Comparison of ENCODE assay signal across 8 cellular contexts in the genomic region with DNA sequence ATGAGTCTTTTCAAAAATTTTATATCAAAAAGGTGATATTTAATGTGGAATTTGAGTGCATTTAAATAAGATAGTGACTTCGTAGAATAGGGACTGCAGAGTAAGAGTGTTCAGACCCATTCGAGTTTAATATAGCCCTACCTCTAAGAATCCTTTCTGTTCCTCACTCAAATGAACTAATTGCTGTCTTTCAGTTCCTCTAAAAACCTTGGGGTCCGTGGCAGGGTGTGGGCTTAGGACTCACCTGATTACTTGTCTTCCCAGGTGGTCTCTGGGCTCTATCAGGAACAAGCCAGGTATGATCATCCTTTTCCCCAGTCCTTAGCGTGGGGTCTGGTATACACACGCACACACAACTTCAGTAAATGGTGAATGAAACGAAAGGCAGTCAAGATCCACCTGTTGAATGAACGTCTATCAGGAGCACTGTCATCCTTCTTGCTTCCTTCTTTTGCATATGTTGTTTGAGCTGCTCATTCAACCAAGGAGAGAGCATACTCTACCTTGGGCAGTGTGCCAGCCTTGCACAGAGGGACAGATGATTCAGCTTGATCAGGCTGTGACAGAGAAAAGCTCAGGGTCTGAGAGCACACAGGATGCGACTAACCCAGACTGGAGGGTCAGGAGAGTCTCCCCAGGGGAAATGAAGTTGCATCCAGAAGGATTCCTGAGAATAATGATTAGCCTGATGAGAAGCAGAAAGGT. TPM values are rescaled to one million over a fixed set of nuclear protein-coding genes. Genes with fewer than 3 reads are reported as not detected.
DNase-seq lines count a peak whose midpoint lies in the region; ATAC-seq, FAIRE-seq and TF ChIP-seq lines count a peak whose summit lies in the region.

No MANE protein-coding gene starts in this region.

- H3K4me3 Mint-ChIP-seq in T-cell: peak overlapping the region in 2 of 3 donors; percentile 96 to 97

- H3K27ac Mint-ChIP-seq in T-cell: peak overlapping the region; percentile 97 to 99

- no peak for TF ChIP-seq CTCF in GM12878 (IDR thresholded peaks at IDR 0.05 in 2 of 3, conservative IDR thresholded peaks at IDR 0.05 in 1 of 3; ENCODE audit: control insufficient read depth in 2 of 3, extremely low read depth in 1 of 3, insufficient read depth in 1 of 3, low read depth in 3 of 3, low read length in 3 of 3)

- 0 out of 2 replicates have a peak, but pooled peaks have one; percentile 51 for TF ChIP-seq POLR2A in GM12878 (IDR thresholded peaks at IDR 0.05; ENCODE audit: low read depth, low read length)

- H3K9ac ChIP-seq in GM12878 (ENCODE audit: control insufficient read depth, insufficient read depth, low read length): peak overlapping the region; percentile 47

- H3K27ac ChIP-seq in GM12878 (ENCODE audit: control insufficient read depth, insufficient read depth): peak overlapping the region; percentile 72

- BruUV-seq in GM12878 (replicated peaks; lab: Mats Ljungman, UMichigan): no TSS peak

- TF ChIP-seq EP300 in GM12878 (IDR thresholded peaks at IDR 0.05; ENCODE audit: borderline replicate concordance in 1 of 2, control insufficient read depth in 1 of 2, low read depth in 2 of 2, low read length in 2 of 2): peak in 1 of 2 experiments; percentile 52; a peak in 1 of 4 replicates

- H3K4me1 Mint-ChIP-seq in T-cell: peaks cover 22 to 29% (median 28%) of the 10 kb centered on the region in 3 donors

- peak overlapping the region; percentile 99 for H3K4me3 ChIP-seq in GM12878

- peaks cover 5% of the 10 kb centered on the region for H3K36me3 Mint-ChIP-seq in T-cell

- no peaks in the 10 kb centered on the region; a peak in 1 of 4 replicates for H3K36me3 ChIP-seq in GM12878 (ENCODE audit: control insufficient read depth in 2 of 2, insufficient read depth in 2 of 2, low read length in 1 of 2)

- CTCF ChIA-PET in T-cell (lab: Charles Lee): interaction anchor here in 1 of 2 donors (0.9 to 1.1 kb wide), 2 partner anchors 42 to 43 kb away, joined by 3 read pairs; no protein-coding TSS in a partner anchor
- CTCF ChIA-PET in GM12878 (lab: Yijun Ruan, JAX): interaction anchor here (0.7 to 2.3 kb wide), 10 partner anchors 10 to 460 kb away, joined by 3 to 8 read pairs (median 4); no protein-coding TSS in a partner anchor

- SMC1A ChIA-PET in GM12878 (lab: Charles Lee; ENCODE audit: uncharacterized antibody, unreplicated experiment): interaction anchor here (0.6 to 2.7 kb wide), 12 partner anchors 10 to 419 kb away, joined by 3 to 13 read pairs (median 6); no protein-coding TSS in a partner anchor

- H3K9me3 Mint-ChIP-seq in T-cell: no peaks in the 10 kb centered on the region

- ATAC-seq in GM18498 (IDR thresholded peaks at IDR 0.05; ENCODE audit: unreplicated experiment) (peak; percentile 60), HG02763 (IDR thresholded peaks at IDR 0.05; ENCODE audit: unreplicated experiment) (peak; percentile 65), T-cell (replicated peaks in 1 of 4) (peak in 1 of 4 experiments; percentile 13), GM12878 (peak; percentile 79)

- H2AFZ ChIP-seq in GM12878 (ENCODE audit: control insufficient read depth, low read depth, low read length): peak overlapping the region; percentile 83

- in situ Hi-C loops in GM12878 (cut with MboI): no loop called here

- FAIRE-seq in GM12878 (lab: Jason Lieb, UNC): peak; percentile 97

- peak overlapping the region; percentile 96 for H3K4me2 ChIP-seq in GM12878 (ENCODE audit: control insufficient read depth, insufficient read depth)

- H4K20me1 ChIP-seq in GM12878 (ENCODE audit: control insufficient read depth, insufficient read depth): no peaks in the 10 kb centered on the region

- under 1% methylated on average over 8 of the region's 8 CpGs for WGBS in GM12878 (ENCODE audit: insufficient coverage, insufficient replicate concordance, low lambda C conversion rate, missing lambda C conversion rate)

- POLR2A ChIA-PET in T-cell (lab: Charles Lee) (interaction anchor here in 1 of 2 donors (1.2 kb wide), 1 partner anchor 19 kb away, joined by 4 read pairs; no protein-coding TSS in a partner anchor), GM12878 (lab: Charles Lee) (interaction anchor here (1.0 to 1.2 kb wide), 2 partner anchors 10 to 12 kb away, joined by 3 to 5 read pairs; no protein-coding TSS in a partner anchor)

- no peaks in the 10 kb centered on the region for H3K27me3 Mint-ChIP-seq in T-cell

- peaks cover 36% of the 10 kb centered on the region for H3K79me2 ChIP-seq in GM12878 (ENCODE audit: control insufficient read depth, insufficient read depth, low read length)

- RAD21 ChIA-PET in GM12878 (lab: Charles Lee; ENCODE audit: unreplicated experiment): interaction anchor here (0.7 to 2.4 kb wide), 7 partner anchors 12 to 1496 kb away, joined by 3 to 14 read pairs (median 7); partner anchors contain the start of gene CDKN2C

- no peaks in the 10 kb centered on the region for H3K27me3 ChIP-seq in GM12878 (replicated peaks in 1 of 2; ENCODE audit: control insufficient read depth in 2 of 2, insufficient read depth in 2 of 2, low read length in 1 of 2)

- TF ChIP-seq RAD21 in GM12878 (IDR thresholded peaks at IDR 0.05; ENCODE audit: insufficient read depth, low read depth, low read length): no peak

- H3K9me3 ChIP-seq in GM12878 (replicated peaks; ENCODE audit: control insufficient read depth, insufficient read depth, low read length): no peaks in the 10 kb centered on the region

- peaks cover 27% of the 10 kb centered on the region for H3K4me1 ChIP-seq in GM12878 (ENCODE audit: control insufficient read depth, insufficient read depth, low read length)

- intact Hi-C loops in GM12878 (cut with micrococcal nuclease; ENCODE audit: unreplicated experiment): loop anchor here (2.0 to 10.0 kb wide), 2 partner anchors 62 to 280 kb away; partner anchors contain the start of gene EPS15

- DNase-seq in NCI-H1417 treated with DMSO at 0.1 percent for 48 hours (lab: John Stamatoyannopoulos, UW) (peak; percentile 21), T-cell (peak in 29 of 34 experiments; percentile 3 to 56 (median 20)), GM12878 (ENCODE audit: low read depth, low spot score) (peak; percentile 93), kidney glomerular epithelial cell (lab: John Stamatoyannopoulos, UW) (peak; percentile 87), NK-92 (lab: John Stamatoyannopoulos, UW; ENCODE audit: unreplicated experiment) (no peak)
- DNase-seq in stimulated activated CD4-positive, alpha-beta T cell treated with anti-CD3 and anti-CD28 coated beads, Interleukin-2, amount 100 ng/mL, for 24 hours: peak; percentile 50 to 52

TF ChIP-seq in GM12878, 131 proteins besides CTCF, POLR2A, EP300 and RAD21 (continues in another document):
- TF ChIP-seq RELA (IDR thresholded peaks at IDR 0.05; ENCODE audit: borderline replicate concordance, partially characterized antibody): no peak
- no peak for TF ChIP-seq FOXK2 (IDR thresholded peaks at IDR 0.05)
- TF ChIP-seq ZNF24 (IDR thresholded peaks at IDR 0.05): no peak
- TF ChIP-seq TAF1 (IDR thresholded peaks at IDR 0.05; ENCODE audit: borderline replicate concordance, low read depth, low read length): no peak
- TF ChIP-seq MXI1 (IDR thresholded peaks at IDR 0.05; ENCODE audit: low read depth, low read length): no peak
- TF ChIP-seq IKZF2 (IDR thresholded peaks at IDR 0.05): peak; percentile 69 to 71; a peak in 3 of 4 replicates
- TF ChIP-seq, protein P1, sequence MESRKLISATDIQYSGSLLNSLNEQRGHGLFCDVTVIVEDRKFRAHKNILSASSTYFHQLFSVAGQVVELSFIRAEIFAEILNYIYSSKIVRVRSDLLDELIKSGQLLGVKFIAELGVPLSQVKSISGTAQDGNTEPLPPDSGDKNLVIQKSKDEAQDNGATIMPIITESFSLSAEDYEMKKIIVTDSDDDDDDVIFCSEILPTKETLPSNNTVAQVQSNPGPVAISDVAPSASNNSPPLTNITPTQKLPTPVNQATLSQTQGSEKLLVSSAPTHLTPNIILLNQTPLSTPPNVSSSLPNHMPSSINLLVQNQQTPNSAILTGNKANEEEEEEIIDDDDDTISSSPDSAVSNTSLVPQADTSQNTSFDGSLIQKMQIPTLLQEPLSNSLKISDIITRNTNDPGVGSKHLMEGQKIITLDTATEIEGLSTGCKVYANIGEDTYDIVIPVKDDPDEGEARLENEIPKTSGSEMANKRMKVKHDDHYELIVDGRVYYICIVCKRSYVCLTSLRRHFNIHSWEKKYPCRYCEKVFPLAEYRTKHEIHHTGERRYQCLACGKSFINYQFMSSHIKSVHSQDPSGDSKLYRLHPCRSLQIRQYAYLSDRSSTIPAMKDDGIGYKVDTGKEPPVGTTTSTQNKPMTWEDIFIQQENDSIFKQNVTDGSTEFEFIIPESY (IDR thresholded peaks at IDR 0.05): no peak
- no peak for TF ChIP-seq KDM1A (IDR thresholded peaks at IDR 0.05; ENCODE audit: borderline replicate concordance)
- TF ChIP-seq, protein P2, sequence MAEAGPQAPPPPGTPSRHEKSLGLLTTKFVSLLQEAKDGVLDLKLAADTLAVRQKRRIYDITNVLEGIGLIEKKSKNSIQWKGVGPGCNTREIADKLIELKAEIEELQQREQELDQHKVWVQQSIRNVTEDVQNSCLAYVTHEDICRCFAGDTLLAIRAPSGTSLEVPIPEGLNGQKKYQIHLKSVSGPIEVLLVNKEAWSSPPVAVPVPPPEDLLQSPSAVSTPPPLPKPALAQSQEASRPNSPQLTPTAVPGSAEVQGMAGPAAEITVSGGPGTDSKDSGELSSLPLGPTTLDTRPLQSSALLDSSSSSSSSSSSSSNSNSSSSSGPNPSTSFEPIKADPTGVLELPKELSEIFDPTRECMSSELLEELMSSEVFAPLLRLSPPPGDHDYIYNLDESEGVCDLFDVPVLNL (IDR thresholded peaks at IDR 0.05; ENCODE audit: low read depth, low read length): no peak

RNA-seq across cellular contexts. Expression of gene RNF11, which starts 1.2 kb away (rescaled TPM):
- 10 to 100 TPM; 33.3 to 66.0 (median 39.8) TPM for total RNA-seq in T-cell
- total RNA-seq in GM12878 (2013; cell fraction: nucleolus; rRNA removed): 17.8 and 18.0 TPM in 2 replicates
- total RNA-seq in GM12878 (2014; rRNA removed): 36.6 and 42.0 TPM in 2 replicates
- 34.9 and 35.4 TPM in 2 replicates for total RNA-seq in GM12878 (2014; rRNA removed; fragmentation: Illumina TruSeq; extraction: Trizol)
- 29.8 and 32.1 TPM in 2 replicates for total RNA-seq in GM12878 (2021)
- 17.2 TPM for polyA plus RNA-seq in GM12878 (2011; ENCODE audit: low read depth)
- polyA plus RNA-seq in GM12878 (2011; rRNA removed): 37.5 and 44.2 TPM in 2 replicates
- polyA plus RNA-seq in GM12878 (2011; cell fraction: cytosol; rRNA removed): 16.2 and 25.1 TPM in 2 replicates
- 10.8 and 11.7 TPM in 2 replicates for polyA plus RNA-seq in GM12878 (2011; cell fraction: nucleus; rRNA removed)
- 24.6 and 27.9 TPM in 2 replicates for polyA plus RNA-seq in GM12878 (2012)
- 40.1 and 43.6 TPM in 2 replicates for polyA plus RNA-seq in GM12878 (2014; fragmentation: Illumina TruSeq; extraction: Trizol)
- polyA plus RNA-seq in GM12878 (2014; fragmentation: Nextera tagmentation; extraction: Ambion mirVana): 10 to 100 TPM in 1 of 2 experiments, 1 to 10 TPM in 1; 9.5 to 14.5 TPM
- polyA plus RNA-seq in GM12878 (2014; rRNA removed): 34.9 and 35.2 TPM in 2 replicates
- polyA plus RNA-seq in GM12878 (2016; fragmentation: Nextera tagmentation; extraction: Ambion mirVana): 10 to 100 TPM; 22.1 to 22.8 TPM
- polyA minus RNA-seq in GM12878 (2011; rRNA and poly(A)+ RNA removed): 56.9 and 59.0 TPM in 2 replicates
- 12.0 and 18.6 TPM in 2 replicates for polyA minus RNA-seq in GM12878 (2011; cell fraction: cytosol; rRNA and poly(A)+ RNA removed)
- 3.4 and 5.3 TPM in 2 replicates for polyA minus RNA-seq in GM12878 (2011; cell fraction: nucleus; rRNA and poly(A)+ RNA removed)
